In genomic region chr4:38870098-38870850, GRCh38 we compare ENCODE assay signal across 14 cellular contexts. TPM values are rescaled to one million over a fixed set of nuclear protein-coding genes. Genes with fewer than 3 reads are reported as not detected.
DNase-seq lines count a peak whose midpoint lies in the region; TF ChIP-seq lines count a peak whose summit lies in the region.
"Had no signal": no experiment of that assay in that cellular context is flagged by ENCODE, and none has a peak within 500 bp of the region (broad histone marks: within the 10 kb centered on the region; RNA-seq: fewer than 3 reads in every experiment).

No MANE protein-coding gene starts in this region.

- H3K9me3 ChIP-seq in fibroblast of lung (ENCODE audit: control insufficient read depth, insufficient read depth, low read depth, low read length) (no peaks in the 10 kb centered on the region), sigmoid colon (no peaks in the 10 kb centered on the region)

- H3K79me2 ChIP-seq in fibroblast of lung (ENCODE audit: control insufficient read depth, insufficient read depth, low read length), result peaks cover 67% of the 10 kb centered on the region
- H3K79me2 ChIP-seq: parathyroid adenoma had no signal

- DNase-seq in AG08395 (ENCODE audit: low spot score) (peak; percentile 47), RPMI7951 (ENCODE audit: low read depth) (peak; percentile 63), fibroblast of lung (ENCODE audit: low read depth in 2 of 2) (peak in 1 of 2 donors; percentile 36), sigmoid colon (peak; percentile 76), NCI-H1436 treated with DMSO at 0.1 percent for 48 hours (lab: John Stamatoyannopoulos, UW) (no peak), SHP77 (lab: John Stamatoyannopoulos, UW) (no peak), NCI-H2107 (lab: John Stamatoyannopoulos, UW) (no peak), pons (ENCODE audit: low spot score) (no peak)
- DNase-seq: AML-193, endodermal cell, glutamatergic neuron, NCI-H774 had no signal

- H3K27ac ChIP-seq in fibroblast of lung (ENCODE audit: insufficient read depth, low read length) (peak overlapping the region; percentile 19), sigmoid colon (peak overlapping the region; percentile 92 to 99 (median 97))
- H3K27ac ChIP-seq: parathyroid adenoma, RWPE1 had no signal

- TF ChIP-seq POLR2A in sigmoid colon (IDR thresholded peaks at IDR 0.05), result no peak

- H3K9ac ChIP-seq in fibroblast of lung (ENCODE audit: insufficient read depth, low read length), result no peak overlapping the region
- H3K9ac ChIP-seq: parathyroid adenoma had no signal

- intact Hi-C loops in sigmoid colon (cut with DNase I), result no loop called here

- no peak for TF ChIP-seq CTCF in fibroblast of lung (conservative IDR thresholded peaks at IDR 0.05 in 1 of 2, IDR thresholded peaks at IDR 0.05 in 1 of 2; ENCODE audit: low read depth in 1 of 2, low read length in 2 of 2)
- no peak for TF ChIP-seq CTCF in sigmoid colon (IDR thresholded peaks at IDR 0.05)

- H2AFZ ChIP-seq in fibroblast of lung (ENCODE audit: low read length), result no peak overlapping the region
- H2AFZ ChIP-seq: parathyroid adenoma had no signal

- H3K36me3 ChIP-seq in fibroblast of lung (ENCODE audit: control insufficient read depth, insufficient read depth, low read length) (peaks cover 4% of the 10 kb centered on the region), sigmoid colon (no peaks in the 10 kb centered on the region)

- H3K4me1 ChIP-seq in fibroblast of lung (ENCODE audit: control insufficient read depth, extremely low read depth, insufficient read depth, low read length) (peaks cover 17% of the 10 kb centered on the region), sigmoid colon (peaks cover 0 to 77% (median 66%) of the 10 kb centered on the region in 4 donors)

- 80 to 82% methylated on average over 7 of the region's 7 CpGs for WGBS in sigmoid colon, 2 donors

- no peaks in the 10 kb centered on the region for H4K20me1 ChIP-seq in fibroblast of lung (ENCODE audit: control insufficient read depth, extremely low read depth, insufficient read depth, low read length)

- H3K4me2 ChIP-seq in fibroblast of lung (ENCODE audit: extremely low read depth, insufficient read depth, low read length), result peak overlapping the region; percentile 95

- H3K4me3 ChIP-seq in fibroblast of lung (replicated peaks in 1 of 4; ENCODE audit: control extremely low read depth in 1 of 4, insufficient read depth in 1 of 4, low read depth in 3 of 4, low read length in 4 of 4) (peak overlapping the region in 2 of 4 experiments; percentile 75 to 92), sigmoid colon (no peak overlapping the region)

- H3K27me3 ChIP-seq in fibroblast of lung (ENCODE audit: control insufficient read depth, insufficient read depth, low read length) (no peaks in the 10 kb centered on the region), sigmoid colon (no peaks in the 10 kb centered on the region)

- TF ChIP-seq EP300 in sigmoid colon (IDR thresholded peaks at IDR 0.05), result peak in 1 of 4 donors; percentile 20

RNA-seq across cellular contexts. Expression of gene FAM114A1, which starts 2.7 kb away (rescaled TPM):
- total RNA-seq in RPMI7951 (2014; rRNA removed; shearing (Covaris generic)), result 150 and 162 TPM in 2 replicates
- 270 and 296 TPM in 2 replicates for total RNA-seq in fibroblast of lung
- polyA plus RNA-seq in fibroblast of lung, result 272 and 402 TPM in 2 replicates
- 154 and 275 TPM in 2 replicates for polyA plus RNA-seq in fibroblast of lung (2012)
- polyA minus RNA-seq in fibroblast of lung (ENCODE audit: low replicate concordance), result 238 and 250 TPM in 2 replicates
- total RNA-seq in sigmoid colon, result 100 to 1,000 TPM; 120 to 189 (median 134) TPM
- polyA plus RNA-seq in sigmoid colon, result 10 to 100 TPM; 24.7 to 49.5 (median 46.2) TPM

RNA-seq across cellular contexts. Expression of gene TLR6, which starts 13.7 kb away (rescaled TPM):
- 2.8 and 4.0 TPM in 2 replicates for total RNA-seq in RPMI7951 (2014; rRNA removed; shearing (Covaris generic))
- 1.0 and 2.3 TPM in 2 replicates for total RNA-seq in fibroblast of lung
- 1.9 and 2.3 TPM in 2 replicates for polyA plus RNA-seq in fibroblast of lung
- polyA plus RNA-seq in fibroblast of lung (2012), result 0.91 and 1.0 TPM in 2 replicates
- 1.3 TPM in 1 of 2 replicates, not detected in the other for polyA minus RNA-seq in fibroblast of lung (ENCODE audit: low replicate concordance)
- 1 to 10 TPM; 1.5 to 4.1 (median 2.9) TPM for total RNA-seq in sigmoid colon
- polyA plus RNA-seq in sigmoid colon, result 1 to 10 TPM in 1 of 3 donors, under 1 TPM in 2; 0.60 to 3.2 (median 0.92) TPM

Comparison
In these comparisons a context has a peak if more than half of its experiments do, and no peak if none do; other contexts are left out.
1. DNase-seq: peak in AG08395 (single experiment), RPMI7951 (single experiment) and sigmoid colon (single experiment); none in NCI-H1436 treated with DMSO at 0.1 percent for 48 hours (single experiment), SHP77 (0 of 2), NCI-H2107 (single experiment) and pons (single experiment).